ENCODE assay signal across 1 cellular context in the genomic region with DNA sequence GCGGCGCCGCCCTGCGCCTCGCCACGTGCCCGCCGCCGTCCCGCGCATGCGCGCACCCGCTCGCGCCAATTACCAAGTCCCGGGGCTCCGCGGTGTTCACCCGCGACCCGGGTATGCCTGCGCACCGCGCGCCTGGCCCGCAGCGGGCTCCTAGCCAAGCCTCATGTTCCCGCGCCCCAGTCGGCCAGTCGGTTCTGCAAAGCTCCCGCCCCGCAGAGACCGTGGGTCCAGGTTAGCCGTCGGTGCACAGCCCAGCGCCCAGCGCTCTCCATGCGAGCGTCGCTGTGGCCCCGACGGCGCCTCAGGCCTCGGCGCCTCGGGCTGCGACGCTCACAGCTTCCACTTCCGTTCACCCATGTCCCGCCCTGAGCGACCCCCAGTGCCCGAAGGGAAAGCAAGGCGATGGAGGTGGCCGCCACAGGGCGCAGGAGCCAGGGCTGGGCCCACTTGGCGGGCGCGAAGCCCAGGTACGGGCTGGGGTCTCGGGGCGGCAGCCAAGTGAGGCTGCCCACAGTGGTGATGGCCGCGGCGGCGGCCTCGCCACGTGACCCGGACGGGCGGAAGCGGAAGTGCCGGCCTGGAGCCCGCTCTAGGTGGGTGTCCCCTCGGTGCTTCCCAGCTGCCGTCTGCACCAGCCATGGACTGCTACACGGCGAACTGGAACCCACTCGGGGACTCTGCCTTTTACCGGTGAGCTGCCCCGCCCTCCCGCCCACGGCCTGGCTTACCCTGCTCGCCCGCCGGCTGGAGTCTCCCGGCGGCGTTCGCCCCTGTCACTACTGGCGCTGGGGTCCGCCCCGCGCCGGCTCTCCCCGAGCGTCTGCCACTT.
TF ChIP-seq lines count a peak whose summit lies in the region.

A gene with protein sequence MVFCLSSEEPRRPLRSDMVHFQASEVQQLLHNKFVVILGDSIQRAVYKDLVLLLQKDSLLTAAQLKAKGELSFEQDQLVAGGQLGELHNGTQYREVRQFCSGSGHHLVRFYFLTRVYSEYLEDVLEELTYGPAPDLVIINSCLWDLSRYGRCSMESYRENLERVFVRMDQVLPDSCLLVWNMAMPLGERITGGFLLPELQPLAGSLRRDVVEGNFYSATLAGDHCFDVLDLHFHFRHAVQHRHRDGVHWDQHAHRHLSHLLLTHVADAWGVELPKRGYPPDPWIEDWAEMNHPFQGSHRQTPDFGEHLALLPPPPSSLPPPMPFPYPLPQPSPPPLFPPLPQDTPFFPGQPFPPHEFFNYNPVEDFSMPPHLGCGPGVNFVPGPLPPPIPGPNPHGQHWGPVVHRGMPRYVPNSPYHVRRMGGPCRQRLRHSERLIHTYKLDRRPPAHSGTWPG (minus strand): TSS at position 518 of the 829 bp plus-strand sequence. CDS start 743 bp downstream, outside the sequence.
A gene (plus strand): TSS at position 608 of the 829 bp plus-strand sequence. CDS start 30 bp downstream, at position 638.

TF ChIP-seq in K562, 482 proteins besides CTCF, POLR2A, EP300 and RAD21 (continued from another document):
- TF ChIP-seq, protein P1, sequence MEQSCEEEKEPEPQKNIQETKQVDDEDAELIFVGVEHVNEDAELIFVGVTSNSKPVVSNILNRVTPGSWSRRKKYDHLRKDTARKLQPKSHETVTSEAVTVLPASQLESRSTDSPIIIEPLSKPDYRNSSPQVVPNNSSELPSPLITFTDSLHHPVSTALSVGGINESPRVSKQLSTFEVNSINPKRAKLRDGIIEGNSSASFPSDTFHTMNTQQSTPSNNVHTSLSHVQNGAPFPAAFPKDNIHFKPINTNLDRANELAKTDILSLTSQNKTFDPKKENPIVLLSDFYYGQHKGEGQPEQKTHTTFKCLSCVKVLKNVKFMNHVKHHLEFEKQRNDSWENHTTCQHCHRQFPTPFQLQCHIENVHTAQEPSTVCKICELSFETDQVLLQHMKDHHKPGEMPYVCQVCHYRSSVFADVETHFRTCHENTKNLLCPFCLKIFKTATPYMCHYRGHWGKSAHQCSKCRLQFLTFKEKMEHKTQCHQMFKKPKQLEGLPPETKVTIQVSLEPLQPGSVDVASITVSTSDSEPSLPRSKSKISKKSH (CRISPR knock-in tag; IDR thresholded peaks at IDR 0.05) = no peak
- TF ChIP-seq ZNF165 (CRISPR knock-in tag; IDR thresholded peaks at IDR 0.05; ENCODE audit: borderline replicate concordance) (no peak), KDM4B (IDR thresholded peaks at IDR 0.05; ENCODE audit: borderline replicate concordance in 2 of 2, low read depth in 1 of 2) (peak in 1 of 2 experiments; percentile 72; a peak in 2 of 4 replicates), SP2 (IDR thresholded peaks at IDR 0.05; ENCODE audit: extremely low read depth, low read depth, low read length, poor library complexity, severe bottlenecking) (no peak), ZFX (CRISPR knock-in tag; IDR thresholded peaks at IDR 0.05) (peak; percentile 96), NBN (IDR thresholded peaks at IDR 0.05; ENCODE audit: low read depth) (no peak), HSF4 (CRISPR knock-in tag; IDR thresholded peaks at IDR 0.05; ENCODE audit: borderline replicate concordance) (no peak), RBBP5 (IDR thresholded peaks at IDR 0.05; ENCODE audit: borderline replicate concordance, insufficient read depth, low read length, poor library complexity, severe bottlenecking) (peak; percentile 83), BACH1 (tag; IDR thresholded peaks at IDR 0.05) (no peak), NCOA6 (IDR thresholded peaks at IDR 0.05) (peak; percentile 90), EP400 (IDR thresholded peaks at IDR 0.05) (peak; percentile 80; the same call in 1 of the 2 replicates), KLF10 (CRISPR knock-in tag; IDR thresholded peaks at IDR 0.05) (no peak)
- TF ChIP-seq, protein P2, sequence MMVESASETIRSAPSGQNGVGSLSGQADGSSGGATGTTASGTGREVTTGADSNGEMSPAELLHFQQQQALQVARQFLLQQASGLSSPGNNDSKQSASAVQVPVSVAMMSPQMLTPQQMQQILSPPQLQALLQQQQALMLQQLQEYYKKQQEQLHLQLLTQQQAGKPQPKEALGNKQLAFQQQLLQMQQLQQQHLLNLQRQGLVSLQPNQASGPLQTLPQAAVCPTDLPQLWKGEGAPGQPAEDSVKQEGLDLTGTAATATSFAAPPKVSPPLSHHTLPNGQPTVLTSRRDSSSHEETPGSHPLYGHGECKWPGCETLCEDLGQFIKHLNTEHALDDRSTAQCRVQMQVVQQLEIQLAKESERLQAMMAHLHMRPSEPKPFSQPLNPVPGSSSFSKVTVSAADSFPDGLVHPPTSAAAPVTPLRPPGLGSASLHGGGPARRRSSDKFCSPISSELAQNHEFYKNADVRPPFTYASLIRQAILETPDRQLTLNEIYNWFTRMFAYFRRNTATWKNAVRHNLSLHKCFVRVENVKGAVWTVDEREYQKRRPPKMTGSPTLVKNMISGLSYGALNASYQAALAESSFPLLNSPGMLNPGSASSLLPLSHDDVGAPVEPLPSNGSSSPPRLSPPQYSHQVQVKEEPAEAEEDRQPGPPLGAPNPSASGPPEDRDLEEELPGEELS (CRISPR knock-in tag; IDR thresholded peaks at IDR 0.05; ENCODE audit: borderline replicate concordance) = 0 out of 2 replicates have a peak, but pooled peaks have one; percentile 51
- TF ChIP-seq, protein P3, sequence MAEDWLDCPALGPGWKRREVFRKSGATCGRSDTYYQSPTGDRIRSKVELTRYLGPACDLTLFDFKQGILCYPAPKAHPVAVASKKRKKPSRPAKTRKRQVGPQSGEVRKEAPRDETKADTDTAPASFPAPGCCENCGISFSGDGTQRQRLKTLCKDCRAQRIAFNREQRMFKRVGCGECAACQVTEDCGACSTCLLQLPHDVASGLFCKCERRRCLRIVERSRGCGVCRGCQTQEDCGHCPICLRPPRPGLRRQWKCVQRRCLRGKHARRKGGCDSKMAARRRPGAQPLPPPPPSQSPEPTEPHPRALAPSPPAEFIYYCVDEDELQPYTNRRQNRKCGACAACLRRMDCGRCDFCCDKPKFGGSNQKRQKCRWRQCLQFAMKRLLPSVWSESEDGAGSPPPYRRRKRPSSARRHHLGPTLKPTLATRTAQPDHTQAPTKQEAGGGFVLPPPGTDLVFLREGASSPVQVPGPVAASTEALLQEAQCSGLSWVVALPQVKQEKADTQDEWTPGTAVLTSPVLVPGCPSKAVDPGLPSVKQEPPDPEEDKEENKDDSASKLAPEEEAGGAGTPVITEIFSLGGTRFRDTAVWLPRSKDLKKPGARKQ (CRISPR knock-in tag; IDR thresholded peaks at IDR 0.05) = peak; percentile 95
TF ChIP-seq in K562: peak in this region for 92.
